In genomic region chr21:34732388-34732821, GRCh38 we compare ENCODE assay signal across 17 cellular contexts.
"Had no signal": no experiment of that assay in that cellular context is flagged by ENCODE, and none has a peak within 500 bp of the region (broad histone marks: within the 10 kb centered on the region; RNA-seq: fewer than 3 reads in every experiment).

No MANE protein-coding gene starts in this region.

- H3K27ac ChIP-seq: body of pancreas, colonic mucosa, pancreas, thoracic aorta had no signal

- H3K27ac Mint-ChIP-seq: activated B cell treated with CpG ODN at 0.5 μM for 24 hours; activated CD4-positive, alpha-beta memory T cell treated with anti-CD3 and anti-CD28 coated beads for 36 hours; activated CD8-positive, alpha-beta memory T cell treated with anti-CD3 and anti-CD28 coated beads, Interleukin-2, amount 10 ng/mL, durations not matched to agents 7 days and 5 days; activated naive CD8-positive, alpha-beta T cell treated with anti-CD3 and anti-CD28 coated beads for 36 hours; natural killer cell; stimulated activated naive B cell treated with anti-CD40 and anti-IgM and Interleukin-4, amounts not matched to agents 10 μg/mL and 1 μg/mL and 100 μg/mL, for 72 hours; T-helper 2 cell treated with Interferon-gamma antibody and Interleukin-4, amounts not matched to agents 5 μg/mL and 100 μg/mL, for 36 hours had no signal

- H3K4me3 ChIP-seq: body of pancreas, colonic mucosa, pancreas, thoracic aorta had no signal

- H3K27me3 Mint-ChIP-seq: activated naive CD8-positive, alpha-beta T cell treated with anti-CD3 and anti-CD28 coated beads for 36 hours had no signal

- DNase-seq: activated B cell treated with CpG ODN at 0.5 μM for 24 hours; activated CD4-positive, alpha-beta memory T cell treated with anti-CD3 and anti-CD28 coated beads for 36 hours; activated CD4-positive, alpha-beta T cell treated with anti-CD3 and anti-CD28 coated beads for 4 hours; activated CD8-positive, alpha-beta memory T cell treated with anti-CD3 and anti-CD28 coated beads, Interleukin-2, amount 10 ng/mL, durations not matched to agents 7 days and 5 days; activated naive CD4-positive, alpha-beta T cell; activated naive CD8-positive, alpha-beta T cell treated with anti-CD3 and anti-CD28 coated beads for 36 hours; amygdala; body of pancreas; colonic mucosa; natural killer cell; pancreas; stimulated activated naive B cell treated with anti-CD40 and anti-IgM and Interleukin-4, amounts not matched to agents 10 μg/mL and 1 μg/mL and 100 μg/mL, for 72 hours had no signal

- H3K4me3 Mint-ChIP-seq: activated B cell treated with CpG ODN at 0.5 μM for 24 hours; activated CD4-positive, alpha-beta memory T cell treated with anti-CD3 and anti-CD28 coated beads for 36 hours; activated CD8-positive, alpha-beta memory T cell treated with anti-CD3 and anti-CD28 coated beads, Interleukin-2, amount 10 ng/mL, durations not matched to agents 7 days and 5 days; activated naive CD8-positive, alpha-beta T cell treated with anti-CD3 and anti-CD28 coated beads for 36 hours; central memory CD8-positive, alpha-beta T cell; natural killer cell; stimulated activated naive B cell treated with anti-CD40 and anti-IgM and Interleukin-4, amounts not matched to agents 10 μg/mL and 1 μg/mL and 100 μg/mL, for 72 hours; T-helper 2 cell treated with Interferon-gamma antibody and Interleukin-4, amounts not matched to agents 5 μg/mL and 100 μg/mL, for 36 hours had no signal

- ATAC-seq: activated CD8-positive, alpha-beta memory T cell treated with anti-CD3 and anti-CD28 coated beads, Interleukin-2, amount 10 ng/mL, durations not matched to agents 7 days and 5 days; body of pancreas; natural killer cell; pancreas; sciatic nerve; stimulated activated naive B cell treated with anti-CD40 and anti-IgM and Interleukin-4, amounts not matched to agents 10 μg/mL and 1 μg/mL and 100 μg/mL, for 72 hours had no signal

- H3K4me1 ChIP-seq: colonic mucosa had no signal

- H3K9me3 Mint-ChIP-seq: activated B cell treated with CpG ODN at 0.5 μM for 24 hours; activated CD4-positive, alpha-beta memory T cell treated with anti-CD3 and anti-CD28 coated beads for 36 hours; activated naive CD8-positive, alpha-beta T cell treated with anti-CD3 and anti-CD28 coated beads for 36 hours; central memory CD8-positive, alpha-beta T cell; natural killer cell; stimulated activated naive B cell treated with anti-CD40 and anti-IgM and Interleukin-4, amounts not matched to agents 10 μg/mL and 1 μg/mL and 100 μg/mL, for 72 hours; T-helper 2 cell treated with Interferon-gamma antibody and Interleukin-4, amounts not matched to agents 5 μg/mL and 100 μg/mL, for 36 hours had no signal

- H3K27me3 ChIP-seq: body of pancreas, colonic mucosa, pancreas had no signal

- H3K36me3 ChIP-seq: colonic mucosa, pancreas, thoracic aorta had no signal

- H3K36me3 Mint-ChIP-seq: activated CD4-positive, alpha-beta memory T cell treated with anti-CD3 and anti-CD28 coated beads for 36 hours; activated naive CD8-positive, alpha-beta T cell treated with anti-CD3 and anti-CD28 coated beads for 36 hours; natural killer cell; stimulated activated naive B cell treated with anti-CD40 and anti-IgM and Interleukin-4, amounts not matched to agents 10 μg/mL and 1 μg/mL and 100 μg/mL, for 72 hours had no signal

- H3K9me3 ChIP-seq: body of pancreas, colonic mucosa, pancreas, thoracic aorta had no signal

- H3K4me1 Mint-ChIP-seq: activated B cell treated with CpG ODN at 0.5 μM for 24 hours; activated naive CD8-positive, alpha-beta T cell treated with anti-CD3 and anti-CD28 coated beads for 36 hours; central memory CD8-positive, alpha-beta T cell; natural killer cell; stimulated activated naive B cell treated with anti-CD40 and anti-IgM and Interleukin-4, amounts not matched to agents 10 μg/mL and 1 μg/mL and 100 μg/mL, for 72 hours had no signal

- FAIRE-seq: pancreas, TTC549 had no signal
